In genomic region chr2:47225061-47225783, GRCh38 we compare ENCODE assay signal across 8 cellular contexts. TPM values are rescaled to one million over a fixed set of nuclear protein-coding genes. Genes with fewer than 3 reads are reported as not detected.
DNase-seq lines count a peak whose midpoint lies in the region; ATAC-seq, FAIRE-seq and TF ChIP-seq lines count a peak whose summit lies in the region.

No MANE protein-coding gene starts in this region.

- H3K9ac ChIP-seq in SK-N-SH = no peak overlapping the region

- POLR2A ChIA-PET in SK-N-SH (lab: Yijun Ruan, JAX) = no interaction called here

- H3K79me2 ChIP-seq in SK-N-SH (ENCODE audit: insufficient read depth) = no peaks in the 10 kb centered on the region

- no peaks in the 10 kb centered on the region for H3K9me2 ChIP-seq in SK-N-SH

- H3K4me1 ChIP-seq in SK-N-SH (ENCODE audit: control insufficient read depth in 1 of 2, insufficient read depth in 2 of 2, low read depth in 1 of 2, low read length in 1 of 2) (peaks cover 18 to 37% of the 10 kb centered on the region in 2 experiments), thoracic aorta (ENCODE audit: control insufficient read depth in 1 of 2, low read depth in 2 of 2) (peaks cover 3 to 19% of the 10 kb centered on the region in 2 donors)

- FAIRE-seq in GM12891 (lab: Jason Lieb, UNC) = no peak

- peak overlapping the region; percentile 57 for H3K4me2 ChIP-seq in SK-N-SH

- no peak overlapping the region for H2AFZ ChIP-seq in SK-N-SH (ENCODE audit: low read depth)

- no peak overlapping the region for H3K4me3 ChIP-seq in SK-N-SH (ENCODE audit: low read depth in 2 of 2, low read length in 1 of 2)
- H3K4me3 ChIP-seq in thoracic aorta = no peak overlapping the region

- TF ChIP-seq CTCF in SK-N-SH (IDR thresholded peaks at IDR 0.05) (no peak), thoracic aorta (IDR thresholded peaks at IDR 0.05) (no peak)

- intact Hi-C loops in left cardiac atrium (cut with DNase I) = no loop called here

- no peak for TF ChIP-seq POLR2A in GM12891 (IDR thresholded peaks at IDR 0.05; ENCODE audit: low read depth, low read length)

- H3K36me3 ChIP-seq in SK-N-SH (replicated peaks in 1 of 2; ENCODE audit: control insufficient read depth in 1 of 2, insufficient read depth in 2 of 2, low read length in 1 of 2) (no peaks in the 10 kb centered on the region), thoracic aorta (no peaks in the 10 kb centered on the region)

- H3K27me3 ChIP-seq in SK-N-SH (ENCODE audit: insufficient read depth) (no peaks in the 10 kb centered on the region), thoracic aorta (replicated peaks; ENCODE audit: insufficient read depth) (no peaks in the 10 kb centered on the region)

- peak; percentile 23 for DNase-seq in HuH-7.5 (ENCODE audit: low spot score)
- DNase-seq in SK-N-SH = peak; percentile 63
- peak; percentile 85 for DNase-seq in left cardiac atrium
- no peak for DNase-seq in thoracic aorta (ENCODE audit: low spot score)
- no peak for DNase-seq in GM12891 (ENCODE audit: insufficient read length, low spot score)
- no peak for DNase-seq in central memory CD4-positive, alpha-beta T cell

- H3K27ac ChIP-seq in SK-N-SH (ENCODE audit: low read depth in 2 of 2, low read length in 1 of 2) (peak overlapping the region in 1 of 2 experiments; percentile 71; a peak in 1 of 4 replicates), thoracic aorta (no peak overlapping the region)

- H3K9me3 ChIP-seq in SK-N-SH (no peaks in the 10 kb centered on the region), thoracic aorta (no peaks in the 10 kb centered on the region)

- TF ChIP-seq EP300 in SK-N-SH (IDR thresholded peaks at IDR 0.05; ENCODE audit: borderline replicate concordance in 1 of 2, low read depth in 1 of 2, low read length in 1 of 2) = peak; percentile 41 to 95; a peak in 3 of 4 replicates

- ATAC-seq in left cardiac atrium (peak; percentile 92 to 96), thoracic aorta (ENCODE audit: insufficient number of reproducible peaks, low FRiP score, low read depth) (peak; percentile 53), GM18868 (IDR thresholded peaks at IDR 0.05; ENCODE audit: unreplicated experiment) (no peak), GM18873 (IDR thresholded peaks at IDR 0.05; ENCODE audit: low FRiP score, unreplicated experiment) (no peak)

- 0 out of 2 replicates have a peak, but pooled peaks have one; percentile 27 for TF ChIP-seq RAD21 in SK-N-SH (IDR thresholded peaks at IDR 0.05; ENCODE audit: low read length)

- H4K20me1 ChIP-seq in SK-N-SH (ENCODE audit: insufficient read depth) = no peaks in the 10 kb centered on the region

- CTCF ChIA-PET in SK-N-SH (lab: Yijun Ruan, JAX) = interaction anchor here (0.6 to 1.9 kb wide), 5 partner anchors 9 to 98 kb away, joined by 3 to 7 read pairs (median 4); no protein-coding TSS in a partner anchor

- peaks cover 9% of the 10 kb centered on the region for H3F3A ChIP-seq in SK-N-SH (replicated peaks; ENCODE audit: insufficient read depth)

- 50% methylated on average over 8 of the region's 8 CpGs for WGBS in SK-N-SH (ENCODE audit: low lambda C conversion rate)

TF ChIP-seq in SK-N-SH, 30 proteins besides CTCF, POLR2A, EP300 and RAD21 (continues in another document):
- peak; percentile 78 for TF ChIP-seq MAX (IDR thresholded peaks at IDR 0.05; ENCODE audit: low read depth)
- no peak for TF ChIP-seq FOXJ3 (CRISPR knock-in tag; IDR thresholded peaks at IDR 0.05)
- no peak for TF ChIP-seq EZH2phosphoT487 (IDR thresholded peaks at IDR 0.05; ENCODE audit: borderline replicate concordance, low read depth)
- no peak for TF ChIP-seq GABPA (IDR thresholded peaks at IDR 0.05; ENCODE audit: low read depth)
- peak; percentile 97 for TF ChIP-seq FOSL2 (IDR thresholded peaks at IDR 0.05; ENCODE audit: borderline replicate concordance, low read depth)
- TF ChIP-seq PBX3 (IDR thresholded peaks at IDR 0.05) = peak; percentile 91
- TF ChIP-seq TEAD4 (IDR thresholded peaks at IDR 0.05; ENCODE audit: borderline replicate concordance, insufficient read depth) = peak; percentile 96
- TF ChIP-seq JUND (IDR thresholded peaks at IDR 0.05) = peak; percentile 98
- TF ChIP-seq TCF12 (IDR thresholded peaks at IDR 0.05) = peak; percentile 99
- no peak for TF ChIP-seq NRF1 (IDR thresholded peaks at IDR 0.05; ENCODE audit: low read depth, low read length)
- peak; percentile 67 for TF ChIP-seq CHD2 (IDR thresholded peaks at IDR 0.05; ENCODE audit: low read length, partially characterized antibody)
- no peak for TF ChIP-seq RFX5 (IDR thresholded peaks at IDR 0.05; ENCODE audit: low read length)

TF ChIP-seq in GM12891, 5 proteins besides CTCF, POLR2A, EP300 and RAD21:
- TF ChIP-seq POU2F2 (IDR thresholded peaks at IDR 0.05; ENCODE audit: low read depth, low read length) = no peak
- no peak for TF ChIP-seq TAF1 (IDR thresholded peaks at IDR 0.05; ENCODE audit: low read depth, low read length)
TF ChIP-seq in GM12891: peak in this region for 0.

RNA-seq across cellular contexts. Expression of gene CALM2, which starts 48.9 kb away (rescaled TPM):
- 401 and 491 TPM in 2 replicates for polyA plus RNA-seq in SK-N-SH (2012; rRNA removed)
- polyA plus RNA-seq in SK-N-SH (2012; cell fraction: cytosol; rRNA removed) = 795 and 1,236 TPM in 2 replicates
- 77.3 and 188 TPM in 2 replicates for polyA plus RNA-seq in SK-N-SH (2012; cell fraction: nucleus; rRNA removed)
- total RNA-seq in left cardiac atrium = 100 to 1,000 TPM; 435 to 492 TPM
- 100 to 1,000 TPM; 434 to 555 TPM for total RNA-seq in thoracic aorta
- 406 TPM for polyA plus RNA-seq in GM12891 (2012; ENCODE audit: low read depth, missing spikeins)

Comparison
In these comparisons a context has a peak if more than half of its experiments do, and no peak if none do; other contexts are left out.
1. DNase-seq: peak in HuH-7.5 (single experiment), SK-N-SH (single experiment) and left cardiac atrium (single experiment); none in thoracic aorta (single experiment), GM12891 (single experiment) and central memory CD4-positive, alpha-beta T cell (single experiment).
2. ATAC-seq: peak in left cardiac atrium (2 of 2) and thoracic aorta (single experiment); none in GM18868 (single experiment) and GM18873 (single experiment).